In the genomic region with DNA sequence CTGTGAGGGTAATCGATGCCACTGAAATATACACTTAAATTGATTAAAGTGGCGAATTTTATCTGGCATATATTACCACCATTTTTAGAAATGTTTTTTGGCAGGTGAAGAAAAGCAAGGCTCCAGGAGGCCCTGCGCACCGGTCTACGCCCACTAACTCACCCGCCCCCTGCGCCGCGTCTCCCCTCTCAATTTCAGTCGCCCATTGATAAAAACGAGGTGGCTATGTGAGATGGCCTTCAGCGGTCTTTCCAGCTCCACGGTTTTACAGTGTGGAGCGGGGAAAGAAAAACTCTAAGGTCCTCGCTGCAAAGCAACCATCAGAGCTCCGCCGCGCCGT, we compare ENCODE assay signal across 8 cellular contexts. TPM values are rescaled to one million over a fixed set of nuclear protein-coding genes. Genes with fewer than 3 reads are reported as not detected.
DNase-seq lines count a peak whose midpoint lies in the region; ATAC-seq and TF ChIP-seq lines count a peak whose summit lies in the region.

No MANE protein-coding gene starts in this region.

- WGBS in esophagus muscularis mucosa, result 5% methylated on average over 11 of the region's 19 CpGs
- WGBS in ovary, 3 donors, result 1 to 2% (median 1%) methylated on average over 19 of the region's 19 CpGs

- POLR2A ChIA-PET in CD8-positive, alpha-beta T cell (lab: Charles Lee), result interaction anchor here (1.2 to 1.6 kb wide), 3 partner anchors 13 to 115 kb away, joined by 3 read pairs; no protein-coding TSS in a partner anchor

- H3K4me1 ChIP-seq in CD8-positive, alpha-beta T cell (ENCODE audit: insufficient read depth, low read length), result peaks cover 6% of the 10 kb centered on the region
- H3K4me1 ChIP-seq in GM23338 (ENCODE audit: insufficient read depth) (peaks cover 12% of the 10 kb centered on the region; the same call in 1 of the 2 replicates), OCI-LY3 (ENCODE audit: low read length) (peaks cover 11% of the 10 kb centered on the region; the same call in 1 of the 2 replicates), esophagus muscularis mucosa (peaks cover 11 to 22% (median 19%) of the 10 kb centered on the region in 4 donors), ovary (ENCODE audit: insufficient read depth) (peaks cover 7% of the 10 kb centered on the region)

- peak overlapping the region; percentile 62 for H3K9ac ChIP-seq in OCI-LY3 (ENCODE audit: low read length)

- H3K4me2 ChIP-seq in GM23338 (peak overlapping the region; percentile 99), OCI-LY3 (ENCODE audit: low read length) (peak overlapping the region; percentile 88)

- no peaks in the 10 kb centered on the region for H3K36me3 ChIP-seq in CD8-positive, alpha-beta T cell (ENCODE audit: insufficient read depth, low read length)
- no peaks in the 10 kb centered on the region for H3K36me3 ChIP-seq in GM23338 (ENCODE audit: insufficient read depth)
- H3K36me3 ChIP-seq in OCI-LY3 (replicated peaks; ENCODE audit: low read depth, low read length), result no peaks in the 10 kb centered on the region
- no peaks in the 10 kb centered on the region for H3K36me3 ChIP-seq in esophagus muscularis mucosa
- H3K36me3 ChIP-seq in ovary, result no peaks in the 10 kb centered on the region

- H3K4me3 Mint-ChIP-seq in CD8-positive, alpha-beta T cell, result peak overlapping the region; percentile 86
- H3K4me3 Mint-ChIP-seq in GM23338, result peak overlapping the region; percentile 84

- CTCF ChIA-PET in CD8-positive, alpha-beta T cell (lab: Charles Lee), result no interaction called here

- peaks cover 15% of the 10 kb centered on the region for H3K4me1 Mint-ChIP-seq in CD8-positive, alpha-beta T cell (ENCODE audit: low read depth)
- peaks cover 8% of the 10 kb centered on the region for H3K4me1 Mint-ChIP-seq in GM23338

- no peaks in the 10 kb centered on the region for H3K9me2 ChIP-seq in GM23338 (ENCODE audit: insufficient read depth)

- peaks cover 14% of the 10 kb centered on the region for H3K27me3 Mint-ChIP-seq in CD8-positive, alpha-beta T cell (ENCODE audit: low read depth)
- H3K27me3 Mint-ChIP-seq in GM23338 (ENCODE audit: insufficient read depth, low read depth, poor library complexity), result peaks cover 23% of the 10 kb centered on the region

- H2AFZ ChIP-seq in GM23338 (peak overlapping the region; percentile 100), OCI-LY3 (ENCODE audit: low read depth, low read length) (peak overlapping the region; percentile 93)

- DNase-seq in CD8-positive, alpha-beta T cell, result no peak
- DNase-seq in GM23338 (ENCODE audit: low spot score) (no peak), esophagus muscularis mucosa (ENCODE audit: extremely low spot score) (no peak), ovary (no peak), HT-29 (ENCODE audit: low spot score) (no peak), NCI-H774 (lab: John Stamatoyannopoulos, UW) (no peak)
- no peak for DNase-seq in activated CD4-positive, alpha-beta T cell treated with anti-CD3 and anti-CD28 coated beads for 4 hours

- no peaks in the 10 kb centered on the region for H3K9me3 ChIP-seq in CD8-positive, alpha-beta T cell (ENCODE audit: low read length)
- no peaks in the 10 kb centered on the region for H3K9me3 ChIP-seq in OCI-LY3 (ENCODE audit: insufficient read depth, low read length)
- no peaks in the 10 kb centered on the region for H3K9me3 ChIP-seq in esophagus muscularis mucosa
- no peaks in the 10 kb centered on the region for H3K9me3 ChIP-seq in ovary

- H3K36me3 Mint-ChIP-seq in CD8-positive, alpha-beta T cell, result no peaks in the 10 kb centered on the region
- H3K36me3 Mint-ChIP-seq in GM23338 (ENCODE audit: low read depth), result peaks cover 19% of the 10 kb centered on the region

- H4K20me1 ChIP-seq in GM23338 (replicated peaks; ENCODE audit: insufficient read depth) (no peaks in the 10 kb centered on the region), OCI-LY3 (ENCODE audit: insufficient read depth, low read length) (no peaks in the 10 kb centered on the region)

- H3K27ac Mint-ChIP-seq in CD8-positive, alpha-beta T cell, result no peak overlapping the region
- H3K27ac Mint-ChIP-seq in GM23338, result no peak overlapping the region; the same call in 1 of the 2 replicates

- no peaks in the 10 kb centered on the region for H3K9me3 Mint-ChIP-seq in CD8-positive, alpha-beta T cell
- H3K9me3 Mint-ChIP-seq in GM23338, result peaks cover 21% of the 10 kb centered on the region

- peaks cover 14% of the 10 kb centered on the region; the same call in 1 of the 2 replicates for H3F3A ChIP-seq in GM23338 (replicated peaks; ENCODE audit: low read depth)

- peak overlapping the region; percentile 17 for H3K27ac ChIP-seq in CD8-positive, alpha-beta T cell (ENCODE audit: low read depth, low read length)
- peak overlapping the region; percentile 76; the same call in 1 of the 2 replicates for H3K27ac ChIP-seq in GM23338 (ENCODE audit: low read depth)
- no peak overlapping the region for H3K27ac ChIP-seq in OCI-LY3 (ENCODE audit: low read length)
- peak overlapping the region; percentile 81 to 89 (median 85) for H3K27ac ChIP-seq in esophagus muscularis mucosa (replicated peaks in 1 of 4)
- H3K27ac ChIP-seq in ovary, result peak overlapping the region; percentile 82 to 90

- no peak for TF ChIP-seq EP300 in esophagus muscularis mucosa (IDR thresholded peaks at IDR 0.05)
- no peak for TF ChIP-seq EP300 in ovary (IDR thresholded peaks at IDR 0.05)

- TF ChIP-seq POLR2A in esophagus muscularis mucosa (IDR thresholded peaks at IDR 0.05; ENCODE audit: low read depth), result no peak
- TF ChIP-seq POLR2A in ovary (IDR thresholded peaks at IDR 0.05), result no peak

- H3K27me3 ChIP-seq in CD8-positive, alpha-beta T cell (ENCODE audit: insufficient read depth, low read length), result no peaks in the 10 kb centered on the region
- H3K27me3 ChIP-seq in GM23338 (ENCODE audit: insufficient read depth) (peaks cover 20% of the 10 kb centered on the region), OCI-LY3 (ENCODE audit: low read depth, low read length) (no peaks in the 10 kb centered on the region), esophagus muscularis mucosa (no peaks in the 10 kb centered on the region), ovary (no peaks in the 10 kb centered on the region)

- peak overlapping the region; percentile 58 for H3K4me3 ChIP-seq in CD8-positive, alpha-beta T cell (ENCODE audit: low read depth, low read length)
- peak overlapping the region; percentile 88 for H3K4me3 ChIP-seq in GM23338
- H3K4me3 ChIP-seq in OCI-LY3 (ENCODE audit: low read length), result peak overlapping the region; percentile 80
- peak overlapping the region; percentile 76 to 83 (median 78) for H3K4me3 ChIP-seq in esophagus muscularis mucosa
- peak overlapping the region; percentile 47 for H3K4me3 ChIP-seq in ovary

- peak; percentile 56 for ATAC-seq in CD8-positive, alpha-beta T cell
- peak; percentile 13 for ATAC-seq in GM23338

- intact Hi-C loops in CD8-positive, alpha-beta T cell (cut with DNase I, micrococcal nuclease), result no loop called here
- intact Hi-C loops in esophagus muscularis mucosa (cut with DNase I) (no loop called here), ovary (cut with DNase I) (no loop called here)

- TF ChIP-seq CTCF in CD8-positive, alpha-beta T cell (IDR thresholded peaks at IDR 0.05), result no peak
- TF ChIP-seq CTCF in GM23338 (conservative IDR thresholded peaks at IDR 0.05; ENCODE audit: low read depth in 2 of 2) (no peak), OCI-LY3 (IDR thresholded peaks at IDR 0.05; ENCODE audit: low read depth, low read length) (no peak), esophagus muscularis mucosa (IDR thresholded peaks at IDR 0.05) (no peak), ovary (IDR thresholded peaks at IDR 0.05) (peak in 1 of 3 donors; percentile 9)

- H3K79me2 ChIP-seq in GM23338 (replicated peaks; ENCODE audit: insufficient read depth) (no peaks in the 10 kb centered on the region), OCI-LY3 (ENCODE audit: low read length) (no peaks in the 10 kb centered on the region)

TF ChIP-seq in GM23338, 12 proteins besides CTCF, POLR2A, EP300 and RAD21:
- TF ChIP-seq NANOG (IDR thresholded peaks at IDR 0.05; ENCODE audit: borderline replicate concordance) (no peak), ZNF331 (CRISPR knock-in tag; IDR thresholded peaks at IDR 0.05; ENCODE audit: low read depth) (no peak)
- TF ChIP-seq, protein P1, sequence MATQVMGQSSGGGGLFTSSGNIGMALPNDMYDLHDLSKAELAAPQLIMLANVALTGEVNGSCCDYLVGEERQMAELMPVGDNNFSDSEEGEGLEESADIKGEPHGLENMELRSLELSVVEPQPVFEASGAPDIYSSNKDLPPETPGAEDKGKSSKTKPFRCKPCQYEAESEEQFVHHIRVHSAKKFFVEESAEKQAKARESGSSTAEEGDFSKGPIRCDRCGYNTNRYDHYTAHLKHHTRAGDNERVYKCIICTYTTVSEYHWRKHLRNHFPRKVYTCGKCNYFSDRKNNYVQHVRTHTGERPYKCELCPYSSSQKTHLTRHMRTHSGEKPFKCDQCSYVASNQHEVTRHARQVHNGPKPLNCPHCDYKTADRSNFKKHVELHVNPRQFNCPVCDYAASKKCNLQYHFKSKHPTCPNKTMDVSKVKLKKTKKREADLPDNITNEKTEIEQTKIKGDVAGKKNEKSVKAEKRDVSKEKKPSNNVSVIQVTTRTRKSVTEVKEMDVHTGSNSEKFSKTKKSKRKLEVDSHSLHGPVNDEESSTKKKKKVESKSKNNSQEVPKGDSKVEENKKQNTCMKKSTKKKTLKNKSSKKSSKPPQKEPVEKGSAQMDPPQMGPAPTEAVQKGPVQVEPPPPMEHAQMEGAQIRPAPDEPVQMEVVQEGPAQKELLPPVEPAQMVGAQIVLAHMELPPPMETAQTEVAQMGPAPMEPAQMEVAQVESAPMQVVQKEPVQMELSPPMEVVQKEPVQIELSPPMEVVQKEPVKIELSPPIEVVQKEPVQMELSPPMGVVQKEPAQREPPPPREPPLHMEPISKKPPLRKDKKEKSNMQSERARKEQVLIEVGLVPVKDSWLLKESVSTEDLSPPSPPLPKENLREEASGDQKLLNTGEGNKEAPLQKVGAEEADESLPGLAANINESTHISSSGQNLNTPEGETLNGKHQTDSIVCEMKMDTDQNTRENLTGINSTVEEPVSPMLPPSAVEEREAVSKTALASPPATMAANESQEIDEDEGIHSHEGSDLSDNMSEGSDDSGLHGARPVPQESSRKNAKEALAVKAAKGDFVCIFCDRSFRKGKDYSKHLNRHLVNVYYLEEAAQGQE (IDR thresholded peaks at IDR 0.05; ENCODE audit: unreplicated experiment), result no peak

RNA-seq across cellular contexts. Expression of a gene that starts 0.6 kb away (rescaled TPM):
- under 1 TPM; 0.24 to 0.31 TPM for total RNA-seq in CD8-positive, alpha-beta T cell
- 1.7 and 1.8 TPM in 2 replicates for total RNA-seq in GM23338 (2014; rRNA removed; shearing (Covaris generic))
- polyA plus RNA-seq in GM23338 (2016; fragmentation: Nextera tagmentation; extraction: Ambion mirVana) (3.4 and 4.1 TPM in 2 replicates), ovary (10 to 100 TPM in 1 of 2 donors, 1 to 10 TPM in 1; 7.7 to 19.1 TPM)
- total RNA-seq in esophagus muscularis mucosa (under 1 TPM; under 0.01 to 0.69 (median 0.18) TPM), ovary (10 to 100 TPM in 4 of 7 donors, 1 to 10 TPM in 3; 4.9 to 14.2 (median 10.3) TPM)
- 3.5 and 7.5 TPM in 2 replicates for total RNA-seq in HT-29 (2014; rRNA removed; shearing (Covaris generic))

RNA-seq across cellular contexts. Expression of a gene that starts 48.4 kb away (rescaled TPM):
- 10 to 100 TPM; 84.6 to 87.5 TPM for total RNA-seq in CD8-positive, alpha-beta T cell
- 204 and 208 TPM in 2 replicates for total RNA-seq in GM23338 (2014; rRNA removed; shearing (Covaris generic))
- polyA plus RNA-seq in GM23338 (2016; fragmentation: Nextera tagmentation; extraction: Ambion mirVana), result 131 and 160 TPM in 2 replicates
- total RNA-seq in esophagus muscularis mucosa, result 10 to 100 TPM; 50.5 to 78.0 (median 72.7) TPM
- 100 to 1,000 TPM; 117 to 147 (median 130) TPM for total RNA-seq in ovary
- polyA plus RNA-seq in ovary, result 100 to 1,000 TPM; 121 to 155 TPM
- 213 and 236 TPM in 2 replicates for total RNA-seq in HT-29 (2014; rRNA removed; shearing (Covaris generic))
